ENCODE assay signal across 8 cellular contexts in the genomic region with DNA sequence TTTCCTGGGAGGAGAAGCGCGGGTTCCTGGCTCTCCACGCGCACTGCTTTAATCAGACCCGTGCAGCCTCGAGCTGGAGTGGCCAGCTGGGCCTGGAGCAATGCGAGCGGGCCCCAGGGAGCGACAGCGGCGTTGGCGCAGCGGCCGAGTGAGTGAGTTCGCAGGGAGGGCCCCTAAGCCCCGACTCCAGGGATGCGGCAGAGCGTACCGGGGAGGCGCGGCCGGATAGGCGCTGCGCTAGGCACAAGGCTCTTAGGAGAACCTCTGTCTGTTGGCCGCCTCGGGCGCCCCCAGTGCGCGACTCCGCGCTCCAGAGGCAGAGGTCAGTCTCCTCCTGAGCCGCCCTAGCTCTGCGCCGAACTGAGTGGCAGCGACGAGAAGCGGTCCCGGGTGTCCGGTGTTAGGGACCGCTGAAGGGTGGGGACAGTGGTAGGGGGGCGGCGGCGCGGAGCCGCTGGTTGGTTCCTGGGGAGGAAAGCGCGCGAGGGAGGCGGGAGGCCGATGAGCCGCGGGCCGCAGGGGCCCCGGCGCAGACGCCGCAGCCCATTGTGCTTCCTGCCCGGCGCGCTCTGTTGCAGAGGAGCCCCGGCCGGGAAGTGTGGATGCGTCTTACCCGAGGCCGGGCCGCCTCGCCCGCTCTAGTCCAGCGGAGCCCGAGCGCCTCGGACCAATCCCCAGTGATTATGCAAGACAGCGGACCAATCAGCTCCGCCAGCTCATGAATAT. TPM values are rescaled to one million over a fixed set of nuclear protein-coding genes. Genes with fewer than 3 reads are reported as not detected.
A peak's percentile ranks its signal among the peaks of the same experiment; 100 is the strongest.
DNase-seq lines count a peak whose midpoint lies in the region; ATAC-seq and TF ChIP-seq lines count a peak whose summit lies in the region.

No MANE protein-coding gene starts in this region.

- CTCF ChIA-PET in activated CD4-positive, alpha-beta memory T cell treated with anti-CD3 and anti-CD28 coated beads for 36 hours (lab: Charles Lee): interaction anchor here (0.7 to 8.6 kb wide), 6 partner anchors 11 to 381 kb away, joined by 3 to 88 read pairs (median 8); a partner anchor contains a TSS

- H3K4me3 ChIP-seq in esophagus squamous epithelium: peak overlapping the region; percentile 28 to 55 (median 38)
- peak overlapping the region; percentile 25 to 60 for H3K4me3 ChIP-seq in muscle layer of colon (ENCODE audit: low read depth in 1 of 2, low read length in 2 of 2)
- peak overlapping the region; percentile 8 to 46 (median 38) for H3K4me3 ChIP-seq in upper lobe of left lung

- H3K36me3 Mint-ChIP-seq in activated CD4-positive, alpha-beta memory T cell treated with anti-CD3 and anti-CD28 coated beads for 36 hours: peaks cover 13% of the 10 kb centered on the region

- 0 to 13% methylated on average over 2 to 3 of the region's 74 CpGs for WGBS in esophagus squamous epithelium, 2 donors
- WGBS in upper lobe of left lung, 2 donors: 0 to 1% methylated on average over 6 to 43 of the region's 74 CpGs

- TF ChIP-seq POLR2A in esophagus squamous epithelium (IDR thresholded peaks at IDR 0.05): no peak
- no peak for TF ChIP-seq POLR2A in upper lobe of left lung (IDR thresholded peaks at IDR 0.05)

- no peak overlapping the region for H3K27ac Mint-ChIP-seq in activated CD4-positive, alpha-beta memory T cell treated with anti-CD3 and anti-CD28 coated beads for 36 hours

- peaks cover 29 to 78% (median 35%) of the 10 kb centered on the region in 3 donors for H3K4me1 ChIP-seq in esophagus squamous epithelium
- peaks cover 24% of the 10 kb centered on the region for H3K4me1 ChIP-seq in muscle layer of colon (ENCODE audit: insufficient read depth, low read length)
- peaks cover 33 to 61% (median 42%) of the 10 kb centered on the region in 4 donors for H3K4me1 ChIP-seq in upper lobe of left lung

- H3K4me1 Mint-ChIP-seq in activated CD4-positive, alpha-beta memory T cell treated with anti-CD3 and anti-CD28 coated beads for 36 hours (ENCODE audit: low read depth): peaks cover 57% of the 10 kb centered on the region

- POLR2A ChIA-PET in activated CD4-positive, alpha-beta memory T cell treated with anti-CD3 and anti-CD28 coated beads for 36 hours (lab: Charles Lee): no interaction called here

- H3K27ac ChIP-seq in esophagus squamous epithelium (no peak overlapping the region), muscle layer of colon (ENCODE audit: low read depth, low read length) (no peak overlapping the region), upper lobe of left lung (no peak overlapping the region)

- DNase-seq in DMS114 treated with DMSO at 0.1 percent for 48 hours (lab: John Stamatoyannopoulos, UW; ENCODE audit: unreplicated experiment) (peak; percentile 87), NCI-H510A treated with DMSO at 0.1 percent for 48 hours (lab: John Stamatoyannopoulos, UW) (peak; percentile 97), esophagus squamous epithelium (lab: John Stamatoyannopoulos, UW) (peak; percentile 14), upper lobe of left lung (peak; percentile 70 to 87)
- DNase-seq in activated CD4-positive, alpha-beta memory T cell treated with anti-CD3 and anti-CD28 coated beads for 36 hours: peak; percentile 78

- H3K9me3 ChIP-seq in esophagus squamous epithelium: no peaks in the 10 kb centered on the region
- peaks cover 13% of the 10 kb centered on the region for H3K9me3 ChIP-seq in muscle layer of colon (ENCODE audit: low read length)
- no peaks in the 10 kb centered on the region for H3K9me3 ChIP-seq in upper lobe of left lung

- intact Hi-C loops in activated CD4-positive, alpha-beta memory T cell treated with anti-CD3 and anti-CD28 coated beads for 36 hours (cut with micrococcal nuclease): loop anchor here (1.0 to 10.0 kb wide), 5 partner anchors 10 to 1370 kb away; a partner anchor contains a TSS
- intact Hi-C loops in esophagus squamous epithelium (cut with DNase I): no loop called here

- H3K9me3 Mint-ChIP-seq in activated CD4-positive, alpha-beta memory T cell treated with anti-CD3 and anti-CD28 coated beads for 36 hours: no peaks in the 10 kb centered on the region

- ATAC-seq in GM19351 (IDR thresholded peaks at IDR 0.05; ENCODE audit: unreplicated experiment) (peak; percentile 86), HG03378 (IDR thresholded peaks at IDR 0.05; ENCODE audit: unreplicated experiment) (peak; percentile 85), upper lobe of left lung (ENCODE audit: low FRiP score in 2 of 2) (peak; percentile 79 to 92)

- peaks cover 93% of the 10 kb centered on the region for H3K27me3 Mint-ChIP-seq in activated CD4-positive, alpha-beta memory T cell treated with anti-CD3 and anti-CD28 coated beads for 36 hours

- H3K36me3 ChIP-seq in esophagus squamous epithelium: no peaks in the 10 kb centered on the region
- no peaks in the 10 kb centered on the region for H3K36me3 ChIP-seq in muscle layer of colon (ENCODE audit: insufficient read depth, low read length)
- no peaks in the 10 kb centered on the region for H3K36me3 ChIP-seq in upper lobe of left lung

- peaks cover 54 to 100% (median 90%) of the 10 kb centered on the region in 4 donors for H3K27me3 ChIP-seq in esophagus squamous epithelium
- peaks cover 99 to 100% of the 10 kb centered on the region in 2 donors for H3K27me3 ChIP-seq in muscle layer of colon (ENCODE audit: control insufficient read depth in 1 of 2, insufficient read depth in 2 of 2, low read length in 2 of 2)
- H3K27me3 ChIP-seq in upper lobe of left lung: peaks cover 5 to 100% (median 76%) of the 10 kb centered on the region in 4 donors

- TF ChIP-seq CTCF in esophagus squamous epithelium (IDR thresholded peaks at IDR 0.05): no peak
- no peak for TF ChIP-seq CTCF in upper lobe of left lung (IDR thresholded peaks at IDR 0.05)

- no peak overlapping the region for H3K9ac ChIP-seq in muscle layer of colon (ENCODE audit: low read length)

- peak overlapping the region; percentile 75 for H3K4me3 Mint-ChIP-seq in activated CD4-positive, alpha-beta memory T cell treated with anti-CD3 and anti-CD28 coated beads for 36 hours

- TF ChIP-seq EP300 in upper lobe of left lung (IDR thresholded peaks at IDR 0.05): no peak

RNA-seq across cellular contexts. Expression of a gene that starts 0.4 kb away (rescaled TPM):
- total RNA-seq in activated CD4-positive, alpha-beta memory T cell treated with anti-CD3 and anti-CD28 coated beads for 36 hours: not detected
- not detected for total RNA-seq in esophagus squamous epithelium
- total RNA-seq in upper lobe of left lung: not detected

RNA-seq across cellular contexts. Expression of a gene that starts 17.8 kb away (rescaled TPM):
- not detected for total RNA-seq in activated CD4-positive, alpha-beta memory T cell treated with anti-CD3 and anti-CD28 coated beads for 36 hours
- total RNA-seq in esophagus squamous epithelium (not detected), upper lobe of left lung (not detected)

Comparison
In these comparisons a context has a peak if more than half of its experiments do, and no peak if none do; other contexts are left out.
1. DNase-seq: peak in every context shown above with its lines; median percentile 97 in NCI-H510A treated with DMSO at 0.1 percent for 48 hours; 87 in DMS114 treated with DMSO at 0.1 percent for 48 hours; 78 in upper lobe of left lung; 78 in activated CD4-positive, alpha-beta memory T cell treated with anti-CD3 and anti-CD28 coated beads for 36 hours; 14 in esophagus squamous epithelium.